In genomic region chr1:31483012-31483946, GRCh38 we compare ENCODE assay signal across 8 cellular contexts.
DNase-seq lines count a peak whose midpoint lies in the region; ATAC-seq and TF ChIP-seq lines count a peak whose summit lies in the region.

No MANE protein-coding gene starts in this region.

- CTCF ChIA-PET in PC-9 (lab: Charles Lee), result interaction anchor here (0.6 kb wide), 1 partner anchor 67 kb away, joined by 3 read pairs; no protein-coding TSS in a partner anchor
- CTCF ChIA-PET in CD4-positive, alpha-beta memory T cell (lab: Charles Lee; ENCODE audit: partially characterized antibody), result no interaction called here

- no peaks in the 10 kb centered on the region for H4K20me1 ChIP-seq in PC-9 (ENCODE audit: insufficient read depth)

- H3F3A ChIP-seq in PC-9 (ENCODE audit: insufficient read depth, low read depth), result peaks cover 17% of the 10 kb centered on the region; the same call in 1 of the 2 replicates

- H3K9me3 ChIP-seq in PC-9 (ENCODE audit: insufficient read depth, low read depth), result peaks cover 13% of the 10 kb centered on the region; the same call in 1 of the 2 replicates
- H3K9me3 ChIP-seq in gastroesophageal sphincter, result peaks cover 0 to 4% (median 0%) of the 10 kb centered on the region in 3 donors
- H3K9me3 ChIP-seq in CD4-positive, alpha-beta memory T cell (ENCODE audit: control insufficient read depth in 1 of 2, low read length in 2 of 2), result peaks cover 0 to 2% of the 10 kb centered on the region in 2 donors

- intact Hi-C loops in PC-9 (cut with micrococcal nuclease; ENCODE audit: unreplicated experiment), result loop anchor here (1.0 kb wide), 1 partner anchor 12 kb away; no protein-coding TSS in a partner anchor
- intact Hi-C loops in CD4-positive, alpha-beta memory T cell (cut with micrococcal nuclease), result no loop called here

- ATAC-seq in HG03097 (IDR thresholded peaks at IDR 0.05; ENCODE audit: low FRiP score, unreplicated experiment) (peak; percentile 74), gastroesophageal sphincter (peak; percentile 94)
- peak; percentile 95 to 97 for ATAC-seq in stimulated activated naive B cell treated with anti-CD40 and anti-IgM and Interleukin-4, amounts not matched to agents 10 μg/mL and 1 μg/mL and 100 μg/mL, for 72 hours (replicated peaks)

- TF ChIP-seq EP300 in gastroesophageal sphincter (IDR thresholded peaks at IDR 0.05), result no peak

- POLR2A ChIA-PET in PC-9 (lab: Charles Lee; ENCODE audit: unreplicated experiment), result interaction anchor here (0.6 kb wide), 1 partner anchor 99 kb away, joined by 4 read pairs; no protein-coding TSS in a partner anchor
- POLR2A ChIA-PET in CD4-positive, alpha-beta memory T cell (lab: Charles Lee; ENCODE audit: partially characterized antibody), result no interaction called here

- H3K27me3 ChIP-seq in PC-9 (ENCODE audit: insufficient read depth, low read depth), result no peaks in the 10 kb centered on the region
- H3K27me3 ChIP-seq in gastroesophageal sphincter, result no peaks in the 10 kb centered on the region
- H3K27me3 ChIP-seq in CD4-positive, alpha-beta memory T cell (ENCODE audit: insufficient read depth, low read length), result no peaks in the 10 kb centered on the region

- peak; percentile 95 for DNase-seq in GM04504 (ENCODE audit: low read depth)
- peak; percentile 53 to 94 for DNase-seq in PC-9
- DNase-seq in stimulated activated naive B cell treated with anti-CD40 and anti-IgM and Interleukin-4, amounts not matched to agents 10 μg/mL and 1 μg/mL and 100 μg/mL, for 72 hours, result peak; percentile 50
- no peak for DNase-seq in NCI-H1105 (lab: John Stamatoyannopoulos, UW)
- DNase-seq in CD4-positive, alpha-beta memory T cell, result no peak
- no peak for DNase-seq in NCI-H510A treated with DMSO at 0.1 percent for 48 hours (lab: John Stamatoyannopoulos, UW)

- TSS peak; percentile 93 for BruUV-seq in PC-9 (replicated peaks; lab: Mats Ljungman, UMichigan)

- H3K27ac Mint-ChIP-seq in stimulated activated naive B cell treated with anti-CD40 and anti-IgM and Interleukin-4, amounts not matched to agents 10 μg/mL and 1 μg/mL and 100 μg/mL, for 72 hours, result peak overlapping the region; percentile 96
- H3K27ac Mint-ChIP-seq in CD4-positive, alpha-beta memory T cell, result peak overlapping the region in 1 of 7 donors; percentile 8

- 34 to 36% methylated on average over 7 to 12 of the region's 13 CpGs for WGBS in gastroesophageal sphincter (ENCODE audit: low coverage in 1 of 2), 2 donors

- H3K79me2 ChIP-seq in PC-9 (ENCODE audit: low read depth), result no peaks in the 10 kb centered on the region

- no peak overlapping the region for H2AFZ ChIP-seq in PC-9

- H3K36me3 Mint-ChIP-seq in stimulated activated naive B cell treated with anti-CD40 and anti-IgM and Interleukin-4, amounts not matched to agents 10 μg/mL and 1 μg/mL and 100 μg/mL, for 72 hours, result peaks cover 2 to 11% of the 10 kb centered on the region in 2 donors
- H3K36me3 Mint-ChIP-seq in CD4-positive, alpha-beta memory T cell, result peaks cover 2 to 5% of the 10 kb centered on the region in 2 donors

- H3K4me3 ChIP-seq in PC-9, result no peak overlapping the region
- no peak overlapping the region for H3K4me3 ChIP-seq in gastroesophageal sphincter
- H3K4me3 ChIP-seq in CD4-positive, alpha-beta memory T cell (ENCODE audit: low read length in 2 of 2), result no peak overlapping the region

- H3K36me3 ChIP-seq in PC-9 (ENCODE audit: low read depth) (no peaks in the 10 kb centered on the region), gastroesophageal sphincter (no peaks in the 10 kb centered on the region)
- no peaks in the 10 kb centered on the region for H3K36me3 ChIP-seq in CD4-positive, alpha-beta memory T cell (ENCODE audit: insufficient read depth, low read length)

- H3K4me1 Mint-ChIP-seq in stimulated activated naive B cell treated with anti-CD40 and anti-IgM and Interleukin-4, amounts not matched to agents 10 μg/mL and 1 μg/mL and 100 μg/mL, for 72 hours, result peaks cover 16 to 19% of the 10 kb centered on the region in 2 donors
- peaks cover 6 to 10% (median 8%) of the 10 kb centered on the region in 4 donors for H3K4me1 Mint-ChIP-seq in CD4-positive, alpha-beta memory T cell

- peaks cover 19% of the 10 kb centered on the region for H3K4me1 ChIP-seq in PC-9 (replicated peaks; ENCODE audit: insufficient read depth)
- H3K4me1 ChIP-seq in gastroesophageal sphincter, result peaks cover 0 to 8% (median 0%) of the 10 kb centered on the region in 3 donors
- H3K4me1 ChIP-seq in CD4-positive, alpha-beta memory T cell (ENCODE audit: insufficient read depth, low read length), result peaks cover 8% of the 10 kb centered on the region

- TF ChIP-seq POLR2A in gastroesophageal sphincter (IDR thresholded peaks at IDR 0.05), result no peak

- peaks cover 8% of the 10 kb centered on the region in 2 donors for H3K9me3 Mint-ChIP-seq in stimulated activated naive B cell treated with anti-CD40 and anti-IgM and Interleukin-4, amounts not matched to agents 10 μg/mL and 1 μg/mL and 100 μg/mL, for 72 hours
- H3K9me3 Mint-ChIP-seq in CD4-positive, alpha-beta memory T cell, result peaks cover 0 to 19% (median 10%) of the 10 kb centered on the region in 8 donors

- peak overlapping the region; percentile 27 to 29 for H3K4me3 Mint-ChIP-seq in stimulated activated naive B cell treated with anti-CD40 and anti-IgM and Interleukin-4, amounts not matched to agents 10 μg/mL and 1 μg/mL and 100 μg/mL, for 72 hours
- H3K4me3 Mint-ChIP-seq in CD4-positive, alpha-beta memory T cell, result no peak overlapping the region

- peak overlapping the region; percentile 60 for H3K4me2 ChIP-seq in PC-9

- H3K9me2 ChIP-seq in PC-9 (ENCODE audit: insufficient read depth), result no peaks in the 10 kb centered on the region

- no peak for TF ChIP-seq CTCF in PC-9 (conservative IDR thresholded peaks at IDR 0.05)
- no peak for TF ChIP-seq CTCF in gastroesophageal sphincter (IDR thresholded peaks at IDR 0.05)

- H3K27ac ChIP-seq in PC-9 (peak overlapping the region; percentile 50), gastroesophageal sphincter (peak overlapping the region in 3 of 4 donors; percentile 40 to 70 (median 42))
- H3K27ac ChIP-seq in CD4-positive, alpha-beta memory T cell (ENCODE audit: low read depth, low read length), result no peak overlapping the region

- no peaks in the 10 kb centered on the region for H3K27me3 Mint-ChIP-seq in stimulated activated naive B cell treated with anti-CD40 and anti-IgM and Interleukin-4, amounts not matched to agents 10 μg/mL and 1 μg/mL and 100 μg/mL, for 72 hours
- H3K27me3 Mint-ChIP-seq in CD4-positive, alpha-beta memory T cell, result no peaks in the 10 kb centered on the region

Comparison
In these comparisons a context has a peak if more than half of its experiments do, and no peak if none do; other contexts are left out.
1. DNase-seq: peak in GM04504 (single experiment), PC-9 (2 of 2) and stimulated activated naive B cell treated with anti-CD40 and anti-IgM and Interleukin-4, amounts not matched to agents 10 μg/mL and 1 μg/mL and 100 μg/mL, for 72 hours (single experiment); none in NCI-H1105 (single experiment), CD4-positive, alpha-beta memory T cell (0 of 5) and NCI-H510A treated with DMSO at 0.1 percent for 48 hours (single experiment).
2. H3K4me3 Mint-ChIP-seq: peak in stimulated activated naive B cell treated with anti-CD40 and anti-IgM and Interleukin-4, amounts not matched to agents 10 μg/mL and 1 μg/mL and 100 μg/mL, for 72 hours (2 of 2); none in CD4-positive, alpha-beta memory T cell (0 of 8).
3. Peak in every context shown above with its lines, with median percentiles within 50 percentile points of each other: ATAC-seq.